ENCODE assay signal across 8 cellular contexts in genomic region chr18:57630002-57630758, GRCh38. TPM values are rescaled to one million over a fixed set of nuclear protein-coding genes. Genes with fewer than 3 reads are reported as not detected.
DNase-seq lines count a peak whose midpoint lies in the region; ATAC-seq and FAIRE-seq lines count a peak whose summit lies in the region.

No MANE protein-coding gene starts in this region.

- no peaks in the 10 kb centered on the region for H3K9me3 ChIP-seq in HUES48 (ENCODE audit: control insufficient read depth, insufficient read depth, low read length)
- H3K9me3 ChIP-seq in mesodermal cell (ENCODE audit: control insufficient read depth, low read length), result no peaks in the 10 kb centered on the region

- H3K4me1 ChIP-seq in HUES48 (ENCODE audit: control insufficient read depth, insufficient read depth, low read length) (peaks cover 15% of the 10 kb centered on the region), mesodermal cell (ENCODE audit: control insufficient read depth, insufficient read depth, low read length, poor library complexity, severe bottlenecking) (peaks cover 12% of the 10 kb centered on the region)

- 0 out of 2 replicates have a peak, but pooled peaks cover 3% of the 10 kb centered on the region for H3K36me3 ChIP-seq in HUES48 (ENCODE audit: control insufficient read depth, insufficient read depth, low read length)
- no peaks in the 10 kb centered on the region for H3K36me3 ChIP-seq in mesodermal cell (ENCODE audit: control insufficient read depth, insufficient read depth, low read length)

- H3K9ac ChIP-seq in HUES48 (ENCODE audit: low read depth, low read length), result peak overlapping the region; percentile 57

- DNase-seq in D341Med (ENCODE audit: low spot score) (peak; percentile 97), NOMO-1 treated with dmso at 0.1 percent for 144 hours (lab: John Stamatoyannopoulos, UW; ENCODE audit: unreplicated experiment) (peak; percentile 84)
- DNase-seq in activated CD8-positive, alpha-beta memory T cell treated with anti-CD3 and anti-CD28 coated beads, Interleukin-2, amount 50 U/mL, for 24 hours (ENCODE audit: extremely low read depth), result peak; percentile 91
- peak; percentile 81 for DNase-seq in stimulated activated CD8-positive, alpha-beta memory T cell treated with anti-CD3 and anti-CD28 coated beads, Interleukin-15, amount 100 ng/mL, for 24 hours (ENCODE audit: low read depth)

- ATAC-seq in GM21423 (IDR thresholded peaks at IDR 0.05; ENCODE audit: unreplicated experiment), result peak; percentile 92

- peak; percentile 83 for FAIRE-seq in endometrium (lab: Jason Lieb, UNC)

- H3K27ac ChIP-seq in HUES48 (ENCODE audit: low read depth, low read length), result peak overlapping the region; percentile 56
- H3K27ac ChIP-seq in mesodermal cell (ENCODE audit: low read depth, low read length, severe bottlenecking), result peak overlapping the region; percentile 69

- H3K4me3 ChIP-seq in HUES48 (ENCODE audit: low read depth, low read length) (peak overlapping the region; percentile 84), mesodermal cell (ENCODE audit: extremely low read depth, insufficient read depth, low read length, poor library complexity, severe bottlenecking) (peak overlapping the region; percentile 53)

- WGBS in mesodermal cell (ENCODE audit: insufficient coverage in 2 of 2), 2 experiments, result 17 to 23% methylated on average over 39 to 49 of the region's 52 CpGs

- H3K27me3 ChIP-seq in HUES48 (ENCODE audit: control insufficient read depth, insufficient read depth, low read length), result no peaks in the 10 kb centered on the region

RNA-seq across cellular contexts. Expression of gene NARS1, which starts 8.5 kb away (rescaled TPM):
- polyA plus RNA-seq in mesodermal cell (2013, experiment 1 of 2), result 102 TPM
- 105 TPM for polyA plus RNA-seq in mesodermal cell (2013, experiment 2 of 2)

RNA-seq across cellular contexts. Expression of gene FECH, which starts 43.7 kb away (rescaled TPM):
- polyA plus RNA-seq in mesodermal cell (2013, experiment 1 of 2), result 19.8 TPM
- 18.6 TPM for polyA plus RNA-seq in mesodermal cell (2013, experiment 2 of 2)

Comparison
In these comparisons a context has a peak if more than half of its experiments do, and no peak if none do; other contexts are left out.
1. Peak in every context shown above with its lines: DNase-seq, ATAC-seq, H3K4me3 ChIP-seq and H3K27ac ChIP-seq.